In genomic region chr6:44074383-44075136, GRCh38 we compare ENCODE assay signal across 1 cellular context.
TF ChIP-seq lines count a peak whose summit lies in the region.

No MANE protein-coding gene starts in this region.

TF ChIP-seq in IMR-90, 13 proteins besides CTCF, POLR2A, EP300 and RAD21:
- TF ChIP-seq RFX5 (IDR thresholded peaks at IDR 0.05; ENCODE audit: low read depth, low read length) (no peak), MAZ (IDR thresholded peaks at IDR 0.05; ENCODE audit: borderline replicate concordance, low read depth, low read length) (0 out of 2 replicates have a peak, but pooled peaks have one; percentile 58), NFE2L2 (IDR thresholded peaks at IDR 0.05; ENCODE audit: low read depth, low read length) (peak; percentile 16; the same call in 1 of the 2 replicates), SMC3 (IDR thresholded peaks at IDR 0.05; ENCODE audit: low read depth, low read length) (peak; percentile 98), MXI1 (IDR thresholded peaks at IDR 0.05; ENCODE audit: borderline replicate concordance, low read depth, low read length) (peak; percentile 65; the same call in 1 of the 2 replicates), FOS (IDR thresholded peaks at IDR 0.05; ENCODE audit: low read depth, low read length) (0 out of 2 replicates have a peak, but pooled peaks have one; percentile 17), RCOR1 (IDR thresholded peaks at IDR 0.05; ENCODE audit: insufficient replicate concordance, low read length) (peak; percentile 70), MAFK (IDR thresholded peaks at IDR 0.05; ENCODE audit: low read depth, low read length) (no peak), BHLHE40 (IDR thresholded peaks at IDR 0.05; ENCODE audit: low read depth, low read length) (peak; percentile 43; the same call in 1 of the 2 replicates)
